ENCODE assay signal across 14 cellular contexts in the genomic region with DNA sequence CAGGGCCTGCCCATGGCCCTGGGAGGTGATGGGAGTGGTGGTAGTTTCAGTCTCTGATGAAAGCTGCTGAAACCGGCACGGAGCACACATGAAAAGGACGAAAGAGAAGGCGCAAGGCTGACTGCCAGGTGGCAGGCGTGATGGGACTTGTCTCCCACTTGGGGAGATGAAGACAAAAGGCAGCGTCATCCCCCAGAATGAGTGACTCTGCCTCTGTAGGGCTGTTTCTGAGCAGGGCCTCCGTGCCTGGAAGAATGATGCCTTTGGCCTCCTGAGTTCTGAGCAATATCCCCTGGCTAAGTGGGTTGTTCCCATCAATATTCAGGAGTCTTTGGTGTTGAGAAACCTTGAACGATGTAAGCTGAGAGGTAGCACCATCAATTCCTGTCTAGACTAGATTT.
DNase-seq lines count a peak whose midpoint lies in the region; ATAC-seq and TF ChIP-seq lines count a peak whose summit lies in the region.
"Had no signal": no experiment of that assay in that cellular context is flagged by ENCODE, and none has a peak within 500 bp of the region (broad histone marks: within the 10 kb centered on the region; RNA-seq: fewer than 3 reads in every experiment).

No MANE protein-coding gene starts in this region.

- H3K9me3 Mint-ChIP-seq in type B pancreatic cell: no peaks in the 10 kb centered on the region
- H3K9me3 Mint-ChIP-seq: H9 had no signal

- no peaks in the 10 kb centered on the region for H3K27me3 ChIP-seq in right atrium auricular region

- ATAC-seq in HG02798 (IDR thresholded peaks at IDR 0.05; ENCODE audit: poor library complexity, unreplicated experiment): no peak
- ATAC-seq: left ventricle myocardium superior; Panc1; stimulated activated naive CD8-positive, alpha-beta T cell treated with anti-CD3 and anti-CD28 coated beads, Interleukin-15, Interleukin-2, amounts not matched to agents 100 U/mL and 50 U/mL, for 24 hours had no signal

- H3K27ac ChIP-seq in epithelial cell of prostate: peak overlapping the region; percentile 100
- H3K27ac ChIP-seq in right atrium auricular region: no peak overlapping the region

- TF ChIP-seq CTCF in type B pancreatic cell (conservative IDR thresholded peaks at IDR 0.05) (no peak), right atrium auricular region (IDR thresholded peaks at IDR 0.05) (no peak)

- peak overlapping the region; percentile 45 for H3K4me3 Mint-ChIP-seq in type B pancreatic cell
- H3K4me3 Mint-ChIP-seq: H9 had no signal

- no peaks in the 10 kb centered on the region for H3K36me3 ChIP-seq in right atrium auricular region

- H3K27ac Mint-ChIP-seq in type B pancreatic cell: peak overlapping the region; percentile 92
- H3K27ac Mint-ChIP-seq: H9 had no signal

- peak; percentile 78 for DNase-seq in NCI-H128 (lab: John Stamatoyannopoulos, UW; ENCODE audit: unreplicated experiment)
- DNase-seq in NCI-H510A (lab: John Stamatoyannopoulos, UW): peak; percentile 89
- DNase-seq in epithelial cell of prostate (ENCODE audit: low read depth, low spot score): peak; percentile 100
- no peak for DNase-seq in type B pancreatic cell (ENCODE audit: extremely low spot score, unreplicated experiment)
- DNase-seq in right atrium auricular region (ENCODE audit: low spot score): no peak
- no peak for DNase-seq in globus pallidus (ENCODE audit: low spot score)
- DNase-seq: activated CD8-positive, alpha-beta memory T cell treated with anti-CD3 and anti-CD28 coated beads, Interleukin-2, amount 50 U/mL, for 4 hours; effector CD4-positive, alpha-beta T cell; H9; left ventricle myocardium superior; stimulated activated CD4-positive, alpha-beta T cell treated with anti-CD3 and anti-CD28 coated beads, Interleukin-4, amount 100 ng/mL, for 1 hour; stimulated activated naive CD8-positive, alpha-beta T cell treated with anti-CD3 and anti-CD28 coated beads, Interleukin-15, Interleukin-2, amounts not matched to agents 100 U/mL and 50 U/mL, for 24 hours had no signal

- H3K27me3 Mint-ChIP-seq in type B pancreatic cell: no peaks in the 10 kb centered on the region

- H3K4me1 Mint-ChIP-seq in type B pancreatic cell (ENCODE audit: unreplicated experiment): peaks cover 49% of the 10 kb centered on the region

- H3K9me3 ChIP-seq in right atrium auricular region: no peaks in the 10 kb centered on the region

- H3K36me3 Mint-ChIP-seq in type B pancreatic cell: no peaks in the 10 kb centered on the region

- H3K4me1 ChIP-seq in right atrium auricular region: peaks cover 0 to 24% of the 10 kb centered on the region in 2 donors

- no peak overlapping the region for H3K4me3 ChIP-seq in right atrium auricular region

Comparison
In these comparisons a context has a peak if more than half of its experiments do, and no peak if none do; other contexts are left out.
1. DNase-seq: peak in NCI-H128 (single experiment), NCI-H510A (single experiment) and epithelial cell of prostate (single experiment); none in type B pancreatic cell (single experiment), right atrium auricular region (single experiment) and globus pallidus (single experiment).